Comparison of ENCODE assay signal across 8 cellular contexts in the genomic region with DNA sequence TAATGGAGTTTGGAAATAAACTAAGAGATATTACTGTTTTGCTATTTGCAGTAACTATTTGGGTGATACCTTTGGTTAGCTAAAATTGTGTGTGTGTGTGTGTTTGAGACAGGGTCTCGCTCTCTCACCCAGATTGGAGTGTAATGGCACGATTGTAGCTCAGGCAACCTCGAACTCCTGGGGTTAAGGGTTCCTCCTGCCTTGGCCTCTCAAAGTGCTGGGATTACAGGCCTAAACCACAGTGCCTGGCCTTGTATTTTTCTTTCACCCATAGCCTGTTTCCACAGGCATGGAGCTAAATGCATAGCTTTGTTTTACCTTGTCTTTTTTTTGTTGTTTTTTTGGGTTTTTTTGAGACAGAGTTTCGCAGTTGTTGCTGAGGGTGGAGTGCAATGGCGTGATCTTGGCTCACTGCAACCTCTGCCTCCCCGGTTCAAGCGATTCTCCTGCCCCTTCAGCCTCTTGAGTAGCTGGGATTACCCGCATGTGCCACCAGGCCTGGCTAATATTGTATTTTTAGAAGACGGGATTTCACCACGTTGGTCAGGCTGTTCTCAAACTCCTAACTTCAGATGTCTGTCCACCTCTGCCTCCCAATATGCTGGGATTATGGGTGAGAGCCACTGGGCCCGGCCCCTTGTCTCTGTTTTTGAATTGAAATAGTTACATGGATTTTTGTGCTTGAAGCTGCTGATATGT. TPM values are rescaled to one million over a fixed set of nuclear protein-coding genes. Genes with fewer than 3 reads are reported as not detected.
DNase-seq lines count a peak whose midpoint lies in the region; ATAC-seq and TF ChIP-seq lines count a peak whose summit lies in the region.

No MANE protein-coding gene starts in this region.

- H3K27ac Mint-ChIP-seq in T-cell, result peak overlapping the region; percentile 54 to 83

- H3K9me2 ChIP-seq in DOHH2 (replicated peaks; ENCODE audit: control insufficient read depth, low read length), result no peaks in the 10 kb centered on the region

- H3K27me3 Mint-ChIP-seq in T-cell, result no peaks in the 10 kb centered on the region

- no peak overlapping the region for H2AFZ ChIP-seq in fibroblast of lung (ENCODE audit: low read length)
- H2AFZ ChIP-seq in trophoblast cell (ENCODE audit: insufficient read depth, low read length, poor library complexity), result no peak overlapping the region

- no peak overlapping the region for H3K18ac ChIP-seq in trophoblast cell (ENCODE audit: low read length)

- no peak overlapping the region for H3K27ac ChIP-seq in DOHH2 (ENCODE audit: low read depth, low read length)
- H3K27ac ChIP-seq in fibroblast of lung (ENCODE audit: insufficient read depth, low read length), result peak overlapping the region; percentile 1
- no peak overlapping the region for H3K27ac ChIP-seq in trophoblast cell (ENCODE audit: low read depth, low read length)

- TF ChIP-seq CTCF in DOHH2 (IDR thresholded peaks at IDR 0.05; ENCODE audit: low read depth, low read length, poor library complexity, severe bottlenecking) (no peak), fibroblast of lung (conservative IDR thresholded peaks at IDR 0.05 in 1 of 2, IDR thresholded peaks at IDR 0.05 in 1 of 2; ENCODE audit: low read depth in 1 of 2, low read length in 2 of 2) (no peak)

- CTCF ChIA-PET in T-cell (lab: Charles Lee), result interaction anchor here (0.6 to 1.3 kb wide), 3 partner anchors 11 to 1037 kb away, joined by 3 to 4 read pairs (median 4); no protein-coding TSS in a partner anchor

- no peaks in the 10 kb centered on the region for H3F3A ChIP-seq in DOHH2 (ENCODE audit: control insufficient read depth, insufficient read depth)

- H2BK5ac ChIP-seq in trophoblast cell (ENCODE audit: low read depth, low read length, poor library complexity), result no peak overlapping the region

- H3K9me3 ChIP-seq in DOHH2 (ENCODE audit: control insufficient read depth, insufficient read depth, low read length) (no peaks in the 10 kb centered on the region), fibroblast of lung (ENCODE audit: control insufficient read depth, insufficient read depth, low read depth, low read length) (no peaks in the 10 kb centered on the region), trophoblast cell (ENCODE audit: insufficient read depth, low read depth, low read length) (no peaks in the 10 kb centered on the region)

- peaks cover 5% of the 10 kb centered on the region for H3K79me1 ChIP-seq in trophoblast cell (ENCODE audit: low read length)

- no peak overlapping the region for H2BK12ac ChIP-seq in trophoblast cell (ENCODE audit: low read length)

- H4K12ac ChIP-seq in trophoblast cell (ENCODE audit: low read depth, low read length), result no peak overlapping the region

- H4K20me1 ChIP-seq in DOHH2 (ENCODE audit: control insufficient read depth, insufficient read depth, low read depth, low read length) (peaks cover 59% of the 10 kb centered on the region), fibroblast of lung (ENCODE audit: control insufficient read depth, extremely low read depth, insufficient read depth, low read length) (peaks cover 3% of the 10 kb centered on the region)

- no peak for ATAC-seq in T-cell (replicated peaks in 1 of 4)

- DNase-seq in T-cell, result no peak
- no peak for DNase-seq in fibroblast of lung (ENCODE audit: low read depth in 2 of 2)
- no peak for DNase-seq in trophoblast cell
- DNase-seq in kidney tubule cell (ENCODE audit: low spot score), result no peak
- no peak for DNase-seq in NCI-H748 (lab: John Stamatoyannopoulos, UW; ENCODE audit: unreplicated experiment)
- DNase-seq in NCI-H446 treated with DMSO at 0.1 percent for 48 hours (lab: John Stamatoyannopoulos, UW), result no peak
- no peak for DNase-seq in globus pallidus (ENCODE audit: low spot score)

- POLR2A ChIA-PET in T-cell (lab: Charles Lee), result no interaction called here

- H3K4me2 ChIP-seq in DOHH2 (ENCODE audit: low read length), result peak overlapping the region; percentile 85
- H3K4me2 ChIP-seq in fibroblast of lung (ENCODE audit: extremely low read depth, insufficient read depth, low read length), result peak overlapping the region; percentile 11
- H3K4me2 ChIP-seq in trophoblast cell (ENCODE audit: low read length), result peak overlapping the region; percentile 13

- H3K36me3 ChIP-seq in DOHH2 (ENCODE audit: control insufficient read depth, low read length) (peaks cover 81% of the 10 kb centered on the region), fibroblast of lung (ENCODE audit: control insufficient read depth, insufficient read depth, low read length) (peaks cover 1% of the 10 kb centered on the region), trophoblast cell (ENCODE audit: control insufficient read depth in 1 of 2, insufficient read depth in 2 of 2, low read length in 2 of 2) (peaks cover 11 to 17% of the 10 kb centered on the region in 2 experiments)

- no peaks in the 10 kb centered on the region for H3K27me3 ChIP-seq in DOHH2 (ENCODE audit: control insufficient read depth, low read length)
- no peaks in the 10 kb centered on the region for H3K27me3 ChIP-seq in fibroblast of lung (ENCODE audit: control insufficient read depth, insufficient read depth, low read length)
- no peaks in the 10 kb centered on the region for H3K27me3 ChIP-seq in trophoblast cell (ENCODE audit: insufficient read depth, low read length)

- H3K4me1 Mint-ChIP-seq in T-cell, result peaks cover 76 to 83% (median 77%) of the 10 kb centered on the region in 3 donors

- H4K91ac ChIP-seq in trophoblast cell (ENCODE audit: low read depth, low read length), result no peak overlapping the region

- no CpG with 5 or more reads among the region's 11 CpGs for WGBS in trophoblast cell (ENCODE audit: extremely low coverage, insufficient coverage, insufficient read length)

- no peaks in the 10 kb centered on the region for H3K9me3 Mint-ChIP-seq in T-cell

- peaks cover 48% of the 10 kb centered on the region for H3K4me1 ChIP-seq in DOHH2 (ENCODE audit: control insufficient read depth, low read length)
- H3K4me1 ChIP-seq in fibroblast of lung (ENCODE audit: control insufficient read depth, extremely low read depth, insufficient read depth, low read length), result peaks cover 6% of the 10 kb centered on the region
- H3K4me1 ChIP-seq in trophoblast cell (ENCODE audit: control insufficient read depth in 1 of 2, insufficient read depth in 2 of 2, low read length in 2 of 2), result peaks cover 3 to 9% of the 10 kb centered on the region in 2 experiments

- H2BK120ac ChIP-seq in trophoblast cell (ENCODE audit: insufficient read depth, low read length, poor library complexity), result no peak overlapping the region

- peaks cover 53% of the 10 kb centered on the region for H3K36me3 Mint-ChIP-seq in T-cell

- no peak overlapping the region for H3K9ac ChIP-seq in fibroblast of lung (ENCODE audit: insufficient read depth, low read length)
- no peak overlapping the region for H3K9ac ChIP-seq in trophoblast cell (ENCODE audit: low read length)

- peaks cover 100% of the 10 kb centered on the region for H3K79me2 ChIP-seq in DOHH2 (ENCODE audit: control insufficient read depth, low read length)
- peaks cover 98% of the 10 kb centered on the region for H3K79me2 ChIP-seq in fibroblast of lung (ENCODE audit: control insufficient read depth, insufficient read depth, low read length)
- peaks cover 47% of the 10 kb centered on the region for H3K79me2 ChIP-seq in trophoblast cell (ENCODE audit: control insufficient read depth, insufficient read depth, low read length, poor library complexity)

- no peak overlapping the region for H2AK5ac ChIP-seq in trophoblast cell (ENCODE audit: low read length)

- H3K23ac ChIP-seq in trophoblast cell (ENCODE audit: low read length), result no peak overlapping the region

- H3K14ac ChIP-seq in trophoblast cell (ENCODE audit: low read length), result no peak overlapping the region

- no peak overlapping the region for H4K8ac ChIP-seq in trophoblast cell (ENCODE audit: low read depth, low read length)

- H3K4me3 ChIP-seq in DOHH2 (ENCODE audit: low read length) (peak overlapping the region; percentile 76), fibroblast of lung (replicated peaks in 1 of 4; ENCODE audit: control extremely low read depth in 1 of 4, insufficient read depth in 1 of 4, low read depth in 3 of 4, low read length in 4 of 4) (peak overlapping the region; percentile 2 to 98 (median 72)), trophoblast cell (ENCODE audit: low read depth, low read length) (no peak overlapping the region)

- peak overlapping the region; percentile 90 for H3K4ac ChIP-seq in trophoblast cell (ENCODE audit: low read depth, low read length)

- H3K4me3 Mint-ChIP-seq in T-cell, result peak overlapping the region; percentile 89 to 100 (median 97)

RNA-seq across cellular contexts. Expression of gene GPBP1, which starts 5.6 kb away (rescaled TPM):
- total RNA-seq in T-cell (100 to 1,000 TPM in 4 of 5 donors, 10 to 100 TPM in 1; 97.1 to 125 (median 101) TPM), fibroblast of lung (80.9 and 82.1 TPM in 2 replicates)
- 45.5 and 50.4 TPM in 2 replicates for polyA plus RNA-seq in fibroblast of lung
- 29.5 and 30.0 TPM in 2 replicates for polyA plus RNA-seq in fibroblast of lung (2012)
- 0.90 and 1.7 TPM in 2 replicates for polyA minus RNA-seq in fibroblast of lung (ENCODE audit: low replicate concordance)
- polyA plus RNA-seq in trophoblast cell (2013), result 92.5 and 97.5 TPM in 2 replicates

Comparison
In these comparisons a context has a peak if more than half of its experiments do, and no peak if none do; other contexts are left out.
1. H3K4me2 ChIP-seq: peak in every context shown above with its lines; median percentile 85 in DOHH2; 13 in trophoblast cell; 11 in fibroblast of lung.